ENCODE assay signal across 9 cellular contexts in genomic region chr19:12840091-12841079, GRCh38. TPM values are rescaled to one million over a fixed set of nuclear protein-coding genes. Genes with fewer than 3 reads are reported as not detected.
A peak's percentile ranks its signal among the peaks of the same experiment; 100 is the strongest.
DNase-seq lines count a peak whose midpoint lies in the region; ATAC-seq, FAIRE-seq and TF ChIP-seq lines count a peak whose summit lies in the region.
"Had no signal": no experiment of that assay in that cellular context is flagged by ENCODE, and none has a peak within 500 bp of the region (broad histone marks: within the 10 kb centered on the region; RNA-seq: fewer than 3 reads in every experiment).

No MANE protein-coding gene starts in this region.

- H3K4me2 ChIP-seq in SK-N-SH = no peak overlapping the region; the same call in 1 of the 2 replicates

- TF ChIP-seq CTCF in HEK293 (tag by site-specific recombination; IDR thresholded peaks at IDR 0.05) (no peak), SK-N-SH (IDR thresholded peaks at IDR 0.05) (no peak), coronary artery (IDR thresholded peaks at IDR 0.05) (no peak)

- H3K27me3 Mint-ChIP-seq in CD4-positive, CD25-positive, alpha-beta regulatory T cell = peaks cover 84% of the 10 kb centered on the region

- no peak overlapping the region for H2AFZ ChIP-seq in SK-N-SH (ENCODE audit: low read depth)

- CTCF ChIA-PET in HEK293 (lab: Yijun Ruan, JAX) (interaction anchor here (0.7 kb wide), 1 partner anchor 80 kb away, joined by 3 read pairs; no protein-coding TSS in a partner anchor), SK-N-SH (lab: Yijun Ruan, JAX) (no interaction called here)

- H3K4me1 ChIP-seq in CD4-positive, CD25-positive, alpha-beta regulatory T cell (ENCODE audit: control insufficient read depth, insufficient read depth, low read length, poor library complexity, severe bottlenecking) = peaks cover 30% of the 10 kb centered on the region
- no peaks in the 10 kb centered on the region for H3K4me1 ChIP-seq in HEK293 (ENCODE audit: control insufficient read depth, insufficient read depth, low read length)
- H3K4me1 ChIP-seq in SK-N-SH (ENCODE audit: control insufficient read depth in 1 of 2, insufficient read depth in 2 of 2, low read depth in 1 of 2, low read length in 1 of 2) = peaks cover 0 to 36% of the 10 kb centered on the region in 2 experiments; a peak in 1 of 4 replicates

- H3K36me3 Mint-ChIP-seq in CD4-positive, CD25-positive, alpha-beta regulatory T cell = no peaks in the 10 kb centered on the region

- peaks cover 0 to 9% (median 0%) of the 10 kb centered on the region in 7 donors for H3K9me3 Mint-ChIP-seq in CD4-positive, CD25-positive, alpha-beta regulatory T cell

- no peak for FAIRE-seq in urothelium cell line (lab: Jason Lieb, UNC)

- ATAC-seq in CD4-positive, CD25-positive, alpha-beta regulatory T cell (ENCODE audit: low read depth in 2 of 2) = no peak
- ATAC-seq in GM19023 (IDR thresholded peaks at IDR 0.05; ENCODE audit: unreplicated experiment) = no peak

- H3K9me2 ChIP-seq in SK-N-SH = no peaks in the 10 kb centered on the region

- peaks cover 0 to 45% (median 22%) of the 10 kb centered on the region in 4 donors for H3K4me1 Mint-ChIP-seq in CD4-positive, CD25-positive, alpha-beta regulatory T cell

- peaks cover 30% of the 10 kb centered on the region for H3K27me3 ChIP-seq in CD4-positive, CD25-positive, alpha-beta regulatory T cell (ENCODE audit: control insufficient read depth, insufficient read depth, low read length)
- H3K27me3 ChIP-seq in SK-N-SH (ENCODE audit: insufficient read depth) = no peaks in the 10 kb centered on the region

- H3K4me3 Mint-ChIP-seq in CD4-positive, CD25-positive, alpha-beta regulatory T cell = peak overlapping the region in 2 of 4 donors; percentile 29 to 35

- TF ChIP-seq RAD21 in SK-N-SH (IDR thresholded peaks at IDR 0.05; ENCODE audit: low read length) = no peak

- 60% methylated on average over 43 of the region's 43 CpGs for WGBS in SK-N-SH (ENCODE audit: low lambda C conversion rate)

- no peak overlapping the region for H3K27ac Mint-ChIP-seq in CD4-positive, CD25-positive, alpha-beta regulatory T cell

- H3K36me3 ChIP-seq in CD4-positive, CD25-positive, alpha-beta regulatory T cell (ENCODE audit: control insufficient read depth, insufficient read depth, low read length) = no peaks in the 10 kb centered on the region
- no peaks in the 10 kb centered on the region for H3K36me3 ChIP-seq in HEK293 (ENCODE audit: control insufficient read depth in 2 of 2, insufficient read depth in 1 of 2, low read length in 2 of 2)
- H3K36me3 ChIP-seq in SK-N-SH (replicated peaks in 1 of 2; ENCODE audit: control insufficient read depth in 1 of 2, insufficient read depth in 2 of 2, low read length in 1 of 2) = no peaks in the 10 kb centered on the region

- no peak overlapping the region for H3K27ac ChIP-seq in CD4-positive, CD25-positive, alpha-beta regulatory T cell (ENCODE audit: insufficient read depth, low read length, poor library complexity, severe bottlenecking)
- H3K27ac ChIP-seq in HEK293 (ENCODE audit: extremely low read depth, low read depth, low read length) (no peak overlapping the region), SK-N-SH (ENCODE audit: low read depth in 2 of 2, low read length in 1 of 2) (no peak overlapping the region), coronary artery (no peak overlapping the region)

- DNase-seq in CD4-positive, CD25-positive, alpha-beta regulatory T cell = peak in 2 of 3 donors; percentile 18 to 48
- DNase-seq in SK-N-SH (peak; percentile 90), coronary artery (ENCODE audit: low spot score) (no peak), lung microvascular endothelial cell (ENCODE audit: low read depth in 2 of 2) (peak; percentile 39 to 55), urothelium cell line (ENCODE audit: low spot score) (peak; percentile 42), DMS79 treated with DMSO at 0.1 percent for 48 hours (lab: John Stamatoyannopoulos, UW) (no peak)

- H3K9ac ChIP-seq in SK-N-SH = no peak overlapping the region

- no peaks in the 10 kb centered on the region for H3K9me3 ChIP-seq in CD4-positive, CD25-positive, alpha-beta regulatory T cell (ENCODE audit: control insufficient read depth in 2 of 2, low read length in 2 of 2)
- H3K9me3 ChIP-seq in HEK293 (ENCODE audit: control insufficient read depth, insufficient read depth, low read depth, low read length) (no peaks in the 10 kb centered on the region), SK-N-SH (no peaks in the 10 kb centered on the region)

- POLR2A ChIA-PET in HEK293 (lab: Yijun Ruan, JAX) (no interaction called here), SK-N-SH (lab: Yijun Ruan, JAX) (no interaction called here)

- no peaks in the 10 kb centered on the region for H3K79me2 ChIP-seq in SK-N-SH (ENCODE audit: insufficient read depth)

- TF ChIP-seq EP300 in SK-N-SH (IDR thresholded peaks at IDR 0.05; ENCODE audit: borderline replicate concordance in 1 of 2, low read depth in 1 of 2, low read length in 1 of 2) = no peak

- no peaks in the 10 kb centered on the region for H4K20me1 ChIP-seq in SK-N-SH (ENCODE audit: insufficient read depth)

- H3K4me3 ChIP-seq in CD4-positive, CD25-positive, alpha-beta regulatory T cell (ENCODE audit: low read depth, low read length) = no peak overlapping the region
- no peak overlapping the region; the same call in 1 of the 2 replicates for H3K4me3 ChIP-seq in HEK293 (ENCODE audit: low read depth, low read length)
- peak overlapping the region in 1 of 2 experiments; percentile 15; a peak in 1 of 4 replicates for H3K4me3 ChIP-seq in SK-N-SH (ENCODE audit: low read depth in 2 of 2, low read length in 1 of 2)
- peak overlapping the region; percentile 1 for H3K4me3 ChIP-seq in coronary artery

- H3F3A ChIP-seq in SK-N-SH (replicated peaks; ENCODE audit: insufficient read depth) = peaks cover 23% of the 10 kb centered on the region

TF ChIP-seq in HEK293, 187 proteins besides CTCF, POLR2A, EP300 and RAD21 (continues in another document):
- peak; percentile 85 for TF ChIP-seq SP3 (tag by site-specific recombination; IDR thresholded peaks at IDR 0.05)
- TF ChIP-seq KLF16 (tag by site-specific recombination; IDR thresholded peaks at IDR 0.05) = 0 out of 2 replicates have a peak, but pooled peaks have one; percentile 21

TF ChIP-seq in SK-N-SH, 30 proteins besides CTCF, POLR2A, EP300 and RAD21:
- TF ChIP-seq MXI1 (IDR thresholded peaks at IDR 0.05; ENCODE audit: low read depth, low read length) (peak; percentile 35; the same call in 1 of the 2 replicates), SMC3 (IDR thresholded peaks at IDR 0.05; ENCODE audit: low read depth, low read length) (no peak)

RNA-seq across cellular contexts. Expression of gene MAST1, which starts 2.1 kb away (rescaled TPM):
- total RNA-seq in CD4-positive, CD25-positive, alpha-beta regulatory T cell = 0.94 TPM
- 1 to 10 TPM in 1 of 4 donors, under 1 TPM in 2, not detected in 1; 0.05 to 1.8 (median 0.52) TPM for polyA plus RNA-seq in CD4-positive, CD25-positive, alpha-beta regulatory T cell
- polyA plus RNA-seq in SK-N-SH (2012; rRNA removed) = 4.3 and 9.7 TPM in 2 replicates
- 3.2 and 7.2 TPM in 2 replicates for polyA plus RNA-seq in SK-N-SH (2012; cell fraction: cytosol; rRNA removed)
- 37.5 and 48.1 TPM in 2 replicates for polyA plus RNA-seq in SK-N-SH (2012; cell fraction: nucleus; rRNA removed)
- 0.44 and 0.60 TPM in 2 replicates for total RNA-seq in lung microvascular endothelial cell
- total RNA-seq: skeletal muscle tissue had no signal

RNA-seq across cellular contexts. Expression of gene RTBDN, which starts 6.0 kb away (rescaled TPM):
- not detected for total RNA-seq in CD4-positive, CD25-positive, alpha-beta regulatory T cell
- not detected for polyA plus RNA-seq in CD4-positive, CD25-positive, alpha-beta regulatory T cell
- 0.47 and 0.72 TPM in 2 replicates for polyA plus RNA-seq in SK-N-SH (2012; rRNA removed)
- polyA plus RNA-seq in SK-N-SH (2012; cell fraction: cytosol; rRNA removed) = 0.23 and 0.55 TPM in 2 replicates
- 0.27 and 0.31 TPM in 2 replicates for polyA plus RNA-seq in SK-N-SH (2012; cell fraction: nucleus; rRNA removed)
- total RNA-seq in lung microvascular endothelial cell = not detected in 2 replicates
- total RNA-seq: skeletal muscle tissue had no signal

RNA-seq across cellular contexts. Expression of gene RNASEH2A, which starts 34.0 kb away (rescaled TPM):
- total RNA-seq in CD4-positive, CD25-positive, alpha-beta regulatory T cell = 4.7 TPM
- 10 to 100 TPM; 18.7 to 27.5 (median 23.4) TPM for polyA plus RNA-seq in CD4-positive, CD25-positive, alpha-beta regulatory T cell
- 35.2 and 48.1 TPM in 2 replicates for polyA plus RNA-seq in SK-N-SH (2012; rRNA removed)
- 29.8 and 35.8 TPM in 2 replicates for polyA plus RNA-seq in SK-N-SH (2012; cell fraction: cytosol; rRNA removed)
- polyA plus RNA-seq in SK-N-SH (2012; cell fraction: nucleus; rRNA removed) = 33.6 and 59.2 TPM in 2 replicates
- total RNA-seq in lung microvascular endothelial cell = 7.1 and 9.8 TPM in 2 replicates

RNA-seq across cellular contexts. Expression of gene THSD8, which starts 38.5 kb away (rescaled TPM):
- 2.8 TPM for total RNA-seq in CD4-positive, CD25-positive, alpha-beta regulatory T cell
- 10 to 100 TPM in 1 of 4 donors, 1 to 10 TPM in 1, under 1 TPM in 1, not detected in 1; 0.66 to 13.9 (median 4.8) TPM for polyA plus RNA-seq in CD4-positive, CD25-positive, alpha-beta regulatory T cell
- polyA plus RNA-seq in SK-N-SH (2012; rRNA removed) = not detected in 2 replicates
- 0.33 TPM in 1 of 2 replicates, not detected in the other for polyA plus RNA-seq in SK-N-SH (2012; cell fraction: cytosol; rRNA removed)
- 2.9 TPM in 1 of 2 replicates, not detected in the other for polyA plus RNA-seq in SK-N-SH (2012; cell fraction: nucleus; rRNA removed)
- total RNA-seq in lung microvascular endothelial cell = 0.20 TPM in 1 of 2 replicates, not detected in the other
- total RNA-seq: skeletal muscle tissue had no signal

RNA-seq across cellular contexts. Expression of gene PRDX2, which starts 38.8 kb away (rescaled TPM):
- total RNA-seq in CD4-positive, CD25-positive, alpha-beta regulatory T cell = 74.0 TPM
- polyA plus RNA-seq in CD4-positive, CD25-positive, alpha-beta regulatory T cell = 100 to 1,000 TPM; 326 to 380 (median 341) TPM
- 215 and 341 TPM in 2 replicates for polyA plus RNA-seq in SK-N-SH (2012; rRNA removed)
- 167 and 232 TPM in 2 replicates for polyA plus RNA-seq in SK-N-SH (2012; cell fraction: cytosol; rRNA removed)
- polyA plus RNA-seq in SK-N-SH (2012; cell fraction: nucleus; rRNA removed) = 138 and 161 TPM in 2 replicates
- 185 and 189 TPM in 2 replicates for total RNA-seq in lung microvascular endothelial cell

Comparison
In these comparisons a context has a peak if more than half of its experiments do, and no peak if none do; other contexts are left out.
1. DNase-seq: peak in CD4-positive, CD25-positive, alpha-beta regulatory T cell (2 of 3), SK-N-SH (single experiment), lung microvascular endothelial cell (2 of 2) and urothelium cell line (single experiment); none in coronary artery (single experiment) and DMS79 treated with DMSO at 0.1 percent for 48 hours (single experiment).